ENCODE assay signal across 12 cellular contexts in genomic region chr10:11049772-11050171, GRCh38.
"Had no signal": no experiment of that assay in that cellular context is flagged by ENCODE, and none has a peak within 500 bp of the region (broad histone marks: within the 10 kb centered on the region; RNA-seq: fewer than 3 reads in every experiment).

No MANE protein-coding gene starts in this region.

- H3K27me3 ChIP-seq: upper lobe of left lung had no signal

- DNase-seq: activated B cell treated with CpG ODN at 0.5 μM for 24 hours; activated CD4-positive, alpha-beta T cell treated with anti-CD3 and anti-CD28 coated beads, Interleukin-2, amount 10 ng/mL, durations not matched to agents 24 days and 14 days; activated naive CD4-positive, alpha-beta T cell treated with anti-CD3 and anti-CD28 coated beads, Interleukin-2, amount 10 ng/mL, durations not matched to agents 7 days and 5 days; cerebellar nuclear complex; foreskin fibroblast; islet precursor cell; T-helper 17 cell; upper lobe of left lung had no signal

- H3K36me3 ChIP-seq: upper lobe of left lung had no signal

- H3K27ac Mint-ChIP-seq: activated B cell treated with CpG ODN at 0.5 μM for 24 hours; activated CD4-positive, alpha-beta T cell treated with anti-CD3 and anti-CD28 coated beads, Interleukin-2, amount 10 ng/mL, durations not matched to agents 24 days and 14 days; activated naive CD4-positive, alpha-beta T cell treated with anti-CD3 and anti-CD28 coated beads, Interleukin-2, amount 10 ng/mL, durations not matched to agents 7 days and 5 days; activated T-helper 17 cell treated with anti-CD3 and anti-CD28 coated beads, Interleukin-2, amount 50 U/mL, for 72 hours; stimulated activated effector memory CD8-positive, alpha-beta T cell treated with anti-CD3 and anti-CD28 coated beads, Interleukin-12 subunit alpha, Interleukin-12 subunit beta, amount 100 ng/mL, for 72 hours had no signal

- H3K9me3 ChIP-seq: upper lobe of left lung had no signal

- H3K4me3 Mint-ChIP-seq: activated B cell treated with CpG ODN at 0.5 μM for 24 hours; activated CD4-positive, alpha-beta T cell treated with anti-CD3 and anti-CD28 coated beads, Interleukin-2, amount 10 ng/mL, durations not matched to agents 24 days and 14 days; activated naive CD4-positive, alpha-beta T cell treated with anti-CD3 and anti-CD28 coated beads, Interleukin-2, amount 10 ng/mL, durations not matched to agents 7 days and 5 days; activated T-helper 17 cell treated with anti-CD3 and anti-CD28 coated beads, Interleukin-2, amount 50 U/mL, for 72 hours; neural crest cell; stimulated activated effector memory CD8-positive, alpha-beta T cell treated with anti-CD3 and anti-CD28 coated beads, Interleukin-12 subunit alpha, Interleukin-12 subunit beta, amount 100 ng/mL, for 72 hours; T-helper 17 cell had no signal

- H3K4me3 ChIP-seq: upper lobe of left lung had no signal

- H3K4me1 Mint-ChIP-seq: activated B cell treated with CpG ODN at 0.5 μM for 24 hours; activated T-helper 17 cell treated with anti-CD3 and anti-CD28 coated beads, Interleukin-2, amount 50 U/mL, for 72 hours; stimulated activated effector memory CD8-positive, alpha-beta T cell treated with anti-CD3 and anti-CD28 coated beads, Interleukin-12 subunit alpha, Interleukin-12 subunit beta, amount 100 ng/mL, for 72 hours; T-helper 17 cell had no signal

- H3K9me3 Mint-ChIP-seq: activated B cell treated with CpG ODN at 0.5 μM for 24 hours; activated naive CD4-positive, alpha-beta T cell treated with anti-CD3 and anti-CD28 coated beads, Interleukin-2, amount 10 ng/mL, durations not matched to agents 7 days and 5 days; activated T-helper 17 cell treated with anti-CD3 and anti-CD28 coated beads, Interleukin-2, amount 50 U/mL, for 72 hours; stimulated activated effector memory CD8-positive, alpha-beta T cell treated with anti-CD3 and anti-CD28 coated beads, Interleukin-12 subunit alpha, Interleukin-12 subunit beta, amount 100 ng/mL, for 72 hours had no signal

- ATAC-seq: activated T-helper 17 cell treated with anti-CD3 and anti-CD28 coated beads, Interleukin-2, amount 50 U/mL, for 72 hours; esophagus mucosa; stimulated activated effector memory CD8-positive, alpha-beta T cell treated with anti-CD3 and anti-CD28 coated beads, Interleukin-12 subunit alpha, Interleukin-12 subunit beta, amount 100 ng/mL, for 72 hours; T-helper 17 cell had no signal

- H3K36me3 Mint-ChIP-seq: activated naive CD4-positive, alpha-beta T cell treated with anti-CD3 and anti-CD28 coated beads, Interleukin-2, amount 10 ng/mL, durations not matched to agents 7 days and 5 days; stimulated activated effector memory CD8-positive, alpha-beta T cell treated with anti-CD3 and anti-CD28 coated beads, Interleukin-12 subunit alpha, Interleukin-12 subunit beta, amount 100 ng/mL, for 72 hours had no signal
